ENCODE assay signal across 28 cellular contexts in genomic region chr16:69405757-69406156, GRCh38. TPM values are rescaled to one million over a fixed set of nuclear protein-coding genes. Genes with fewer than 3 reads are reported as not detected.
DNase-seq lines count a peak whose midpoint lies in the region; ATAC-seq, FAIRE-seq and TF ChIP-seq lines count a peak whose summit lies in the region.
"Had no signal": no experiment of that assay in that cellular context is flagged by ENCODE, and none has a peak within 500 bp of the region (broad histone marks: within the 10 kb centered on the region; RNA-seq: fewer than 3 reads in every experiment).

No MANE protein-coding gene starts in this region.

- no peak overlapping the region for H2BK120ac ChIP-seq in IMR-90 (ENCODE audit: low read depth, low read length)

- no peak overlapping the region for H3K56ac ChIP-seq in IMR-90 (ENCODE audit: extremely low read depth, insufficient read depth, low read length)

- TF ChIP-seq POLR2A in IMR-90 (IDR thresholded peaks at IDR 0.05; ENCODE audit: low read depth, low read length): no peak
- no peak for TF ChIP-seq POLR2A in K562 (conservative IDR thresholded peaks at IDR 0.05)

- BruUV-seq in IMR-90 (replicated peaks; lab: Mats Ljungman, UMichigan): no TSS peak
- BruUV-seq in K562 (replicated peaks; lab: Mats Ljungman, UMichigan): no TSS peak

- H2AFZ ChIP-seq in IMR-90 (replicated peaks; ENCODE audit: low read length, poor library complexity) (no peak overlapping the region), K562 (ENCODE audit: low read depth, low read length) (0 out of 2 replicates have a peak overlapping the region, but pooled peaks have one; percentile 5)

- H3K79me2 ChIP-seq in K562 (ENCODE audit: control insufficient read depth, insufficient read depth, low read length): no peaks in the 10 kb centered on the region

- no peak for TF ChIP-seq RAD21 in IMR-90 (IDR thresholded peaks at IDR 0.05; ENCODE audit: low read length)
- no peak for TF ChIP-seq RAD21 in K562 (CRISPR knock-in tag; conservative IDR thresholded peaks at IDR 0.05 in 1 of 2, IDR thresholded peaks at IDR 0.05 in 1 of 2)

- FAIRE-seq in K562 (lab: Jason Lieb, UNC): no peak
- FAIRE-seq: HTR-8/SVneo, pancreas had no signal

- intact Hi-C loops in IMR-90 (cut with micrococcal nuclease) (no loop called here), K562 (cut with micrococcal nuclease) (no loop called here)
- intact Hi-C loops in CD8-positive, alpha-beta T cell (cut with DNase I, micrococcal nuclease): no loop called here

- H3K4me1 ChIP-seq in IMR-90 (ENCODE audit: control insufficient read depth, insufficient read depth, low read length) (peaks cover 8% of the 10 kb centered on the region), K562 (replicated peaks in 1 of 2; ENCODE audit: control insufficient read depth in 2 of 2, insufficient read depth in 2 of 2, low read length in 2 of 2) (peaks cover 11 to 22% of the 10 kb centered on the region in 2 experiments), subcutaneous abdominal adipose tissue (ENCODE audit: control insufficient read depth in 5 of 5, insufficient read depth in 5 of 5, low read length in 5 of 5) (peaks cover 2 to 36% (median 29%) of the 10 kb centered on the region in 5 donors)
- peaks cover 3% of the 10 kb centered on the region for H3K4me1 ChIP-seq in CD8-positive, alpha-beta T cell (ENCODE audit: insufficient read depth, low read length)

- no peak overlapping the region for H3K23ac ChIP-seq in IMR-90 (ENCODE audit: low read depth, low read length)

- TF ChIP-seq CTCF in IMR-90 (conservative IDR thresholded peaks at IDR 0.05; ENCODE audit: low read depth, low read length) (no peak), K562 (IDR thresholded peaks at IDR 0.05 in 2 of 3, conservative IDR thresholded peaks at IDR 0.05 in 1 of 3; ENCODE audit: insufficient read depth in 2 of 3, low read depth in 1 of 3, low read length in 3 of 3) (no peak)
- no peak for TF ChIP-seq CTCF in CD8-positive, alpha-beta T cell (IDR thresholded peaks at IDR 0.05)

- no peak overlapping the region for H4K5ac ChIP-seq in IMR-90 (ENCODE audit: low read depth, low read length)

- POLR2A ChIA-PET in IMR-90 (lab: Charles Lee; ENCODE audit: unreplicated experiment): no interaction called here
- POLR2A ChIA-PET in K562 (lab: Yijun Ruan, JAX): interaction anchor here (0.8 kb wide), 1 partner anchor 10 kb away, joined by 3 read pairs; no protein-coding TSS in a partner anchor
- POLR2A ChIA-PET in CD8-positive, alpha-beta T cell (lab: Charles Lee): no interaction called here

- H4K20me1 ChIP-seq in IMR-90 (ENCODE audit: insufficient read depth, low read length) (no peaks in the 10 kb centered on the region), K562 (replicated peaks; ENCODE audit: control insufficient read depth, insufficient read depth, low read length) (no peaks in the 10 kb centered on the region)

- H3K27ac ChIP-seq in IMR-90 (ENCODE audit: insufficient read depth, low read length): no peak overlapping the region
- H3K27ac ChIP-seq in K562 (ENCODE audit: extremely low read depth, low read depth, low read length): no peak overlapping the region
- peak overlapping the region; percentile 42 for H3K27ac ChIP-seq in subcutaneous abdominal adipose tissue (ENCODE audit: low read depth, low read length)
- H3K27ac ChIP-seq in CD8-positive, alpha-beta T cell (ENCODE audit: low read depth, low read length): no peak overlapping the region
- H3K27ac ChIP-seq: ascending aorta, lower lobe of right lung, pancreas had no signal

- H4K91ac ChIP-seq in IMR-90 (ENCODE audit: insufficient read depth, low read depth, low read length): no peak overlapping the region

- CTCF ChIA-PET in IMR-90 (lab: Yijun Ruan, JAX): interaction anchor here (1.2 kb wide), 1 partner anchor 71 kb away, joined by 3 read pairs; no protein-coding TSS in a partner anchor
- CTCF ChIA-PET in K562 (lab: Yijun Ruan, JAX; ENCODE audit: low intra/inter-chr PET ratio): no interaction called here
- CTCF ChIA-PET in CD8-positive, alpha-beta T cell (lab: Charles Lee): interaction anchor here (2.5 kb wide), 1 partner anchor 10 kb away, joined by 19 read pairs; no protein-coding TSS in a partner anchor

- no peak overlapping the region for H3K4ac ChIP-seq in IMR-90 (ENCODE audit: low read depth, low read length)

- WGBS in IMR-90 (ENCODE audit: extremely low coverage in 2 of 2, insufficient read length in 1 of 2), 2 experiments: 83% methylated on average over 1 of the region's 5 CpGs; no CpG with 5 or more reads in 1 of the 2 experiments
- WGBS in K562 (ENCODE audit: insufficient coverage, low coverage, missing lambda C conversion rate): 74% methylated on average over 5 of the region's 5 CpGs

- H2AK5ac ChIP-seq in IMR-90 (ENCODE audit: low read depth, low read length): peak overlapping the region; percentile 14; the same call in 1 of the 2 replicates

- no peak for TF ChIP-seq EP300 in K562 (IDR thresholded peaks at IDR 0.05; ENCODE audit: low read length)

- H3K79me1 ChIP-seq in IMR-90 (ENCODE audit: low read depth in 1 of 2, low read length in 2 of 2): no peaks in the 10 kb centered on the region

- H3K9me3 ChIP-seq in IMR-90 (ENCODE audit: control insufficient read depth, insufficient read depth, low read length) (no peaks in the 10 kb centered on the region), K562 (replicated peaks; ENCODE audit: control insufficient read depth, insufficient read depth, low read depth, low read length) (no peaks in the 10 kb centered on the region), subcutaneous abdominal adipose tissue (ENCODE audit: control insufficient read depth in 5 of 5, low read length in 5 of 5) (no peaks in the 10 kb centered on the region)
- no peaks in the 10 kb centered on the region for H3K9me3 ChIP-seq in CD8-positive, alpha-beta T cell (ENCODE audit: low read length)
- H3K9me3 ChIP-seq: ascending aorta, heart left ventricle, lower lobe of right lung, pancreas had no signal

- ATAC-seq in IMR-90 (ENCODE audit: low read depth): no peak
- no peak for ATAC-seq in K562
- ATAC-seq in GM21717 (IDR thresholded peaks at IDR 0.05; ENCODE audit: unreplicated experiment): no peak
- ATAC-seq in GM19395 (IDR thresholded peaks at IDR 0.05; ENCODE audit: unreplicated experiment): no peak
- no peak for ATAC-seq in HG02571 (IDR thresholded peaks at IDR 0.05; ENCODE audit: unreplicated experiment)
- no peak for ATAC-seq in CD8-positive, alpha-beta T cell
- ATAC-seq: activated T-cell treated with anti-CD3 and anti-CD28 coated beads, Interleukin-2, amount 50 U/mL, for 4 hours; heart left ventricle; lower lobe of right lung; pancreas had no signal

- H3K4me2 ChIP-seq in IMR-90 (ENCODE audit: low read depth, low read length) (no peak overlapping the region), K562 (ENCODE audit: insufficient read depth, low read length) (no peak overlapping the region)

- no peak overlapping the region for H4K8ac ChIP-seq in IMR-90 (ENCODE audit: low read depth in 2 of 2, low read length in 2 of 2)

- H3K4me1 Mint-ChIP-seq in CD8-positive, alpha-beta T cell (ENCODE audit: low read depth): peaks cover 4% of the 10 kb centered on the region

- H3K4me3 Mint-ChIP-seq in CD8-positive, alpha-beta T cell: no peak overlapping the region
- H3K4me3 Mint-ChIP-seq: activated CD4-positive, alpha-beta memory T cell treated with anti-CD3 and anti-CD28 coated beads, Interleukin-2, amount 10 ng/mL, durations not matched to agents 7 days and 5 days; activated naive CD4-positive, alpha-beta T cell treated with anti-CD3 and anti-CD28 coated beads, Interleukin-2, amount 10 ng/mL, durations not matched to agents 7 days and 5 days; activated T-cell treated with anti-CD3 and anti-CD28 coated beads, Interleukin-2, amount 50 U/mL, for 4 hours; CD8-positive, alpha-beta memory T cell; H9; immature natural killer cell had no signal

- in situ Hi-C loops in IMR-90 (cut with MboI; ENCODE audit: low sequenced_read_pairs) (no loop called here), K562 (cut with MboI) (no loop called here)

- peaks cover 3% of the 10 kb centered on the region; the same call in 1 of the 2 replicates for H3K9me1 ChIP-seq in IMR-90 (ENCODE audit: insufficient read depth, low read length)
- no peaks in the 10 kb centered on the region for H3K9me1 ChIP-seq in K562 (ENCODE audit: control insufficient read depth, insufficient read depth, low read length)

- H3K18ac ChIP-seq in IMR-90 (ENCODE audit: low read depth, low read length): no peak overlapping the region

- DNase-seq in IMR-90 (no peak), K562 (ENCODE audit: extremely low read depth in 1 of 4, low spot score in 3 of 4) (no peak), fibroblast of gingiva (ENCODE audit: low read depth) (peak; percentile 65)
- DNase-seq in CD8-positive, alpha-beta T cell: no peak
- DNase-seq: activated CD4-positive, alpha-beta memory T cell treated with anti-CD3 and anti-CD28 coated beads, Interleukin-2, amount 10 ng/mL, durations not matched to agents 7 days and 5 days; activated CD4-positive, CD25-positive, alpha-beta regulatory T cell; activated naive CD4-positive, alpha-beta T cell treated with anti-CD3 and anti-CD28 coated beads, Interleukin-2, amount 10 ng/mL, durations not matched to agents 7 days and 5 days; activated T-cell treated with anti-CD3 and anti-CD28 coated beads, Interleukin-2, amount 50 U/mL, for 4 hours; CD8-positive, alpha-beta memory T cell; cerebellar nuclear complex; DND-41; H9; heart left ventricle; immature natural killer cell; lower lobe of right lung; NCI-H1092 treated with DMSO at 0.1 percent for 48 hours; NCI-H2081; NCI-H510A; pancreas; T1000 had no signal

- H3K27ac Mint-ChIP-seq in CD8-positive, alpha-beta T cell: no peak overlapping the region
- H3K27ac Mint-ChIP-seq: activated CD4-positive, alpha-beta memory T cell treated with anti-CD3 and anti-CD28 coated beads, Interleukin-2, amount 10 ng/mL, durations not matched to agents 7 days and 5 days; activated naive CD4-positive, alpha-beta T cell treated with anti-CD3 and anti-CD28 coated beads, Interleukin-2, amount 10 ng/mL, durations not matched to agents 7 days and 5 days; CD8-positive, alpha-beta memory T cell; H9; immature natural killer cell had no signal

- no peaks in the 10 kb centered on the region for H3K9me3 Mint-ChIP-seq in CD8-positive, alpha-beta T cell
- H3K9me3 Mint-ChIP-seq: activated CD4-positive, alpha-beta memory T cell treated with anti-CD3 and anti-CD28 coated beads, Interleukin-2, amount 10 ng/mL, durations not matched to agents 7 days and 5 days; activated naive CD4-positive, alpha-beta T cell treated with anti-CD3 and anti-CD28 coated beads, Interleukin-2, amount 10 ng/mL, durations not matched to agents 7 days and 5 days; activated T-cell treated with anti-CD3 and anti-CD28 coated beads, Interleukin-2, amount 50 U/mL, for 4 hours; CD8-positive, alpha-beta memory T cell had no signal

- no peaks in the 10 kb centered on the region for H3K36me3 Mint-ChIP-seq in CD8-positive, alpha-beta T cell
- H3K36me3 Mint-ChIP-seq: activated naive CD4-positive, alpha-beta T cell treated with anti-CD3 and anti-CD28 coated beads, Interleukin-2, amount 10 ng/mL, durations not matched to agents 7 days and 5 days; CD8-positive, alpha-beta memory T cell; immature natural killer cell had no signal

- H3K9ac ChIP-seq in IMR-90 (ENCODE audit: low read depth, low read length) (no peak overlapping the region), K562 (ENCODE audit: insufficient read depth in 1 of 2, low read depth in 2 of 2, low read length in 2 of 2) (no peak overlapping the region), subcutaneous abdominal adipose tissue (ENCODE audit: low read length in 5 of 5) (no peak overlapping the region)

- no peak overlapping the region for H2BK5ac ChIP-seq in IMR-90 (ENCODE audit: low read depth, low read length, poor library complexity, severe bottlenecking)

- H3K27me3 Mint-ChIP-seq in CD8-positive, alpha-beta T cell (ENCODE audit: low read depth): no peaks in the 10 kb centered on the region

- H2BK20ac ChIP-seq in IMR-90 (ENCODE audit: low read depth, low read length): no peak overlapping the region

- no peaks in the 10 kb centered on the region for H3K36me3 ChIP-seq in IMR-90 (ENCODE audit: control insufficient read depth, insufficient read depth, low read length)
- no peaks in the 10 kb centered on the region for H3K36me3 ChIP-seq in K562 (ENCODE audit: control insufficient read depth, insufficient read depth, low read length)
- H3K36me3 ChIP-seq in subcutaneous abdominal adipose tissue (ENCODE audit: control insufficient read depth in 5 of 5, insufficient read depth in 5 of 5, low read length in 5 of 5): no peaks in the 10 kb centered on the region
- no peaks in the 10 kb centered on the region for H3K36me3 ChIP-seq in CD8-positive, alpha-beta T cell (ENCODE audit: insufficient read depth, low read length)
- H3K36me3 ChIP-seq: ascending aorta, heart left ventricle, lower lobe of right lung, pancreas had no signal

- H2AK9ac ChIP-seq in IMR-90 (replicated peaks; ENCODE audit: low read depth, low read length, poor library complexity): no peak overlapping the region

- no peak overlapping the region for H2BK15ac ChIP-seq in IMR-90 (ENCODE audit: low read depth, low read length)

- H3K4me3 ChIP-seq in IMR-90 (ENCODE audit: insufficient read depth, low read depth, low read length) (no peak overlapping the region), K562 (no peak overlapping the region), subcutaneous abdominal adipose tissue (ENCODE audit: low read depth in 1 of 5, low read length in 5 of 5) (no peak overlapping the region)
- no peak overlapping the region for H3K4me3 ChIP-seq in CD8-positive, alpha-beta T cell (ENCODE audit: low read depth, low read length)
- H3K4me3 ChIP-seq: ascending aorta, heart left ventricle, lower lobe of right lung, pancreas had no signal

- H3K14ac ChIP-seq in IMR-90 (replicated peaks; ENCODE audit: low read depth, low read length): no peak overlapping the region

- dilution Hi-C loops in IMR-90 (cut with HindIII; ENCODE audit: low sequenced_read_pairs, unreplicated experiment): no loop called here

- H3K27me3 ChIP-seq in IMR-90 (ENCODE audit: control insufficient read depth, insufficient read depth, low read length) (no peaks in the 10 kb centered on the region), K562 (ENCODE audit: control insufficient read depth in 2 of 2, insufficient read depth in 2 of 2, low read length in 2 of 2) (no peaks in the 10 kb centered on the region), subcutaneous abdominal adipose tissue (ENCODE audit: control insufficient read depth in 5 of 5, insufficient read depth in 4 of 5, low read length in 5 of 5) (no peaks in the 10 kb centered on the region)
- no peaks in the 10 kb centered on the region for H3K27me3 ChIP-seq in CD8-positive, alpha-beta T cell (ENCODE audit: insufficient read depth, low read length)
- H3K27me3 ChIP-seq: ascending aorta, heart left ventricle, pancreas had no signal

RNA-seq across cellular contexts. Expression of gene CYB5B, which starts 18.7 kb away (rescaled TPM):
- total RNA-seq in IMR-90 (2012; rRNA removed): 102 and 106 TPM in 2 replicates
- 76.1 and 100 TPM in 2 replicates for polyA plus RNA-seq in IMR-90 (2012; rRNA removed)
- 10.7 and 23.7 TPM in 2 replicates for polyA plus RNA-seq in IMR-90 (2012; cell fraction: cytosol; rRNA removed)
- polyA plus RNA-seq in IMR-90 (2012; cell fraction: nucleus; rRNA removed; ENCODE audit: low replicate concordance): 7.0 and 46.0 TPM in 2 replicates
- total RNA-seq in K562 (2011; cell fraction: chromatin; rRNA removed; ENCODE audit: low replicate concordance): 46.6 and 100 TPM in 2 replicates
- 19.2 and 28.7 TPM in 2 replicates for total RNA-seq in K562 (2011; cell fraction: nucleolus; rRNA removed)
- total RNA-seq in K562 (2011; cell fraction: nucleoplasm; rRNA removed): 61.2 and 107 TPM in 2 replicates
- 29.9 and 69.7 TPM in 2 replicates for total RNA-seq in K562 (2014; rRNA removed)
- total RNA-seq in K562 (2014; rRNA removed; fragmentation: Illumina TruSeq; extraction: Trizol): 133 and 137 TPM in 2 replicates
- 98.0 and 101 TPM in 2 replicates for total RNA-seq in K562 (2015; rRNA removed; fragmentation: Illumina TruSeq; extraction: Trizol)
- total RNA-seq in K562 (2021): 103 and 107 TPM in 2 replicates
- polyA plus RNA-seq in K562 (2011; rRNA removed): 196 and 274 TPM in 2 replicates
- polyA plus RNA-seq in K562 (2011; cell fraction: cytosol; rRNA removed): 134 and 189 TPM in 2 replicates
- 41.9 and 62.4 TPM in 2 replicates for polyA plus RNA-seq in K562 (2011; cell fraction: nucleus; rRNA removed)
- 83.3 and 92.2 TPM in 2 replicates for polyA plus RNA-seq in K562 (2012)
- polyA plus RNA-seq in K562 (2014; fragmentation: Illumina TruSeq; extraction: Trizol): 167 and 198 TPM in 2 replicates
- 100 to 1,000 TPM; 136 to 198 TPM for polyA plus RNA-seq in K562 (2014; fragmentation: Nextera tagmentation; extraction: Ambion mirVana)
- polyA plus RNA-seq in K562 (2014; rRNA removed): 75.6 and 98.3 TPM in 2 replicates
- polyA minus RNA-seq in K562 (2011; rRNA and poly(A)+ RNA removed): 158 and 175 TPM in 2 replicates
- polyA minus RNA-seq in K562 (2011; cell fraction: cytosol; rRNA and poly(A)+ RNA removed): 36.2 and 49.2 TPM in 2 replicates
- polyA minus RNA-seq in K562 (2011; cell fraction: nucleus; rRNA and poly(A)+ RNA removed): 18.0 and 42.0 TPM in 2 replicates
- total RNA-seq in CD8-positive, alpha-beta T cell: 10 to 100 TPM; 16.2 to 18.6 TPM

RNA-seq across cellular contexts. Expression of gene TERF2, which starts 19.9 kb away (rescaled TPM):
- 9.0 and 9.2 TPM in 2 replicates for total RNA-seq in IMR-90 (2012; rRNA removed)
- 13.8 and 15.2 TPM in 2 replicates for polyA plus RNA-seq in IMR-90 (2012; rRNA removed)
- 9.0 and 9.2 TPM in 2 replicates for polyA plus RNA-seq in IMR-90 (2012; cell fraction: cytosol; rRNA removed)
- polyA plus RNA-seq in IMR-90 (2012; cell fraction: nucleus; rRNA removed; ENCODE audit: low replicate concordance): 4.3 and 11.3 TPM in 2 replicates
- total RNA-seq in K562 (2011; cell fraction: chromatin; rRNA removed; ENCODE audit: low replicate concordance): 55.4 and 66.2 TPM in 2 replicates
- 28.7 and 33.7 TPM in 2 replicates for total RNA-seq in K562 (2011; cell fraction: nucleolus; rRNA removed)
- 38.4 and 44.9 TPM in 2 replicates for total RNA-seq in K562 (2011; cell fraction: nucleoplasm; rRNA removed)
- 12.9 and 16.4 TPM in 2 replicates for total RNA-seq in K562 (2014; rRNA removed)
- 18.5 and 18.6 TPM in 2 replicates for total RNA-seq in K562 (2014; rRNA removed; fragmentation: Illumina TruSeq; extraction: Trizol)
- total RNA-seq in K562 (2015; rRNA removed; fragmentation: Illumina TruSeq; extraction: Trizol): 17.9 and 22.4 TPM in 2 replicates
- total RNA-seq in K562 (2021): 33.5 and 38.3 TPM in 2 replicates
- polyA plus RNA-seq in K562 (2011; rRNA removed): 28.8 and 30.7 TPM in 2 replicates
- polyA plus RNA-seq in K562 (2011; cell fraction: cytosol; rRNA removed): 15.9 and 17.2 TPM in 2 replicates
- 18.4 and 18.6 TPM in 2 replicates for polyA plus RNA-seq in K562 (2011; cell fraction: nucleus; rRNA removed)
- polyA plus RNA-seq in K562 (2012): 25.1 and 43.3 TPM in 2 replicates
- polyA plus RNA-seq in K562 (2014; fragmentation: Illumina TruSeq; extraction: Trizol): 44.1 and 56.6 TPM in 2 replicates
- polyA plus RNA-seq in K562 (2014; fragmentation: Nextera tagmentation; extraction: Ambion mirVana): 10 to 100 TPM; 15.0 to 18.1 TPM
- polyA plus RNA-seq in K562 (2014; rRNA removed): 21.8 and 24.6 TPM in 2 replicates
- 31.2 and 33.8 TPM in 2 replicates for polyA minus RNA-seq in K562 (2011; rRNA and poly(A)+ RNA removed)
- 31.9 and 37.7 TPM in 2 replicates for polyA minus RNA-seq in K562 (2011; cell fraction: cytosol; rRNA and poly(A)+ RNA removed)
- 9.7 and 17.2 TPM in 2 replicates for polyA minus RNA-seq in K562 (2011; cell fraction: nucleus; rRNA and poly(A)+ RNA removed)
- 10 to 100 TPM; 37.5 to 42.7 TPM for total RNA-seq in CD8-positive, alpha-beta T cell

RNA-seq across cellular contexts. Expression of gene TMED6, which starts 54.2 kb away (rescaled TPM):
- total RNA-seq in IMR-90 (2012; rRNA removed) (not detected in 2 replicates), K562 (2014; rRNA removed) (0.18 TPM in 1 of 2 replicates, not detected in the other), K562 (2014; rRNA removed; fragmentation: Illumina TruSeq; extraction: Trizol) (0.22 and 0.25 TPM in 2 replicates), K562 (2015; rRNA removed; fragmentation: Illumina TruSeq; extraction: Trizol) (0.25 TPM in 1 of 2 replicates, not detected in the other), K562 (2021) (0.51 TPM in 1 of 2 replicates, not detected in the other)
- polyA plus RNA-seq in IMR-90 (2012; rRNA removed) (0.10 and 0.20 TPM in 2 replicates), K562 (2011; rRNA removed) (0.14 and 0.20 TPM in 2 replicates), K562 (2014; fragmentation: Illumina TruSeq; extraction: Trizol) (0.22 TPM in 1 of 2 replicates, not detected in the other), K562 (2014; fragmentation: Nextera tagmentation; extraction: Ambion mirVana) (under 1 TPM; 0.32 to 0.45 TPM), K562 (2014; rRNA removed) (not detected in 2 replicates)
- not detected in 2 replicates for polyA plus RNA-seq in IMR-90 (2012; cell fraction: cytosol; rRNA removed)
- polyA plus RNA-seq in IMR-90 (2012; cell fraction: nucleus; rRNA removed; ENCODE audit: low replicate concordance): 0.08 and 0.73 TPM in 2 replicates
- 1.5 and 1.7 TPM in 2 replicates for total RNA-seq in K562 (2011; cell fraction: chromatin; rRNA removed; ENCODE audit: low replicate concordance)
- total RNA-seq in K562 (2011; cell fraction: nucleolus; rRNA removed): 0.67 TPM in 1 of 2 replicates, not detected in the other
- total RNA-seq in K562 (2011; cell fraction: nucleoplasm; rRNA removed): 1.6 TPM in 2 replicates
- polyA plus RNA-seq in K562 (2011; cell fraction: cytosol; rRNA removed): 0.07 TPM in 1 of 2 replicates, not detected in the other
- 0.70 TPM in 1 of 2 replicates, not detected in the other for polyA plus RNA-seq in K562 (2011; cell fraction: nucleus; rRNA removed)
- 0.36 and 0.47 TPM in 2 replicates for polyA plus RNA-seq in K562 (2012)
- polyA minus RNA-seq in K562 (2011; rRNA and poly(A)+ RNA removed): not detected in 2 replicates
- not detected in 2 replicates for polyA minus RNA-seq in K562 (2011; cell fraction: cytosol; rRNA and poly(A)+ RNA removed)
- polyA minus RNA-seq in K562 (2011; cell fraction: nucleus; rRNA and poly(A)+ RNA removed): 0.40 and 0.67 TPM in 2 replicates
- under 1 TPM; 0.60 to 0.92 TPM for total RNA-seq in CD8-positive, alpha-beta T cell
- total RNA-seq: ascending aorta, LHCN-M2, temporal lobe had no signal
- polyA plus RNA-seq: CD8-positive, alpha-beta memory T cell; immature natural killer cell had no signal
